21 cellular contexts compared by ENCODE assay signal in genomic region chr22:31340765-31341247, GRCh38. TPM values are rescaled to one million over a fixed set of nuclear protein-coding genes. Genes with fewer than 3 reads are reported as not detected.
DNase-seq lines count a peak whose midpoint lies in the region; ATAC-seq, FAIRE-seq and TF ChIP-seq lines count a peak whose summit lies in the region.
"Had no signal": no experiment of that assay in that cellular context is flagged by ENCODE, and none has a peak within 500 bp of the region (broad histone marks: within the 10 kb centered on the region; RNA-seq: fewer than 3 reads in every experiment).

No MANE protein-coding gene starts in this region.

- DNase-seq in HepG2 (ENCODE audit: low spot score) (no peak), right lobe of liver (no peak), activated B cell treated with CpG ODN at 0.5 μM for 24 hours (no peak), memory B cell (ENCODE audit: low spot score in 2 of 2) (no peak), thyroid gland (no peak), esophagus squamous epithelium (lab: John Stamatoyannopoulos, UW) (no peak), A172 (ENCODE audit: low spot score) (no peak)
- DNase-seq: activated effector memory CD4-positive, alpha-beta T cell treated with anti-CD3 and anti-CD28 coated beads, Interleukin-2, amount 50 U/mL, for 16 hours; BE2C; heart right ventricle; Kasumi-1; NCI-H1436; NCI-H345; psoas muscle; RPMI8226; stimulated activated CD4-positive, alpha-beta T cell treated with anti-CD3 and anti-CD28 coated beads, Interleukin-12 subunit alpha, Interleukin-12 subunit beta, amount 100 ng/mL, for 4 hours had no signal

- H3K9ac ChIP-seq in HepG2 (ENCODE audit: insufficient read depth, low read depth, low read length), result peak overlapping the region; percentile 73; the same call in 1 of the 2 replicates

- H3K27ac ChIP-seq in HepG2 (ENCODE audit: extremely low read length, insufficient read depth, low read length), result peak overlapping the region; percentile 75
- H3K27ac ChIP-seq in right lobe of liver, result no peak overlapping the region
- peak overlapping the region; percentile 59 to 94 (median 90) for H3K27ac ChIP-seq in thyroid gland
- H3K27ac ChIP-seq in esophagus squamous epithelium, result no peak overlapping the region
- H3K27ac ChIP-seq: esophagus muscularis mucosa, heart right ventricle, psoas muscle had no signal

- TF ChIP-seq RAD21 in HepG2 (CRISPR knock-in tag; IDR thresholded peaks at IDR 0.05), result no peak

- H3K4me1 Mint-ChIP-seq in activated B cell treated with CpG ODN at 0.5 μM for 24 hours, result peaks cover 65% of the 10 kb centered on the region
- peaks cover 39% of the 10 kb centered on the region for H3K4me1 Mint-ChIP-seq in memory B cell

- POLR2A ChIA-PET in HepG2 (lab: Yijun Ruan, JAX), result interaction anchor here (1.1 kb wide), 2 partner anchors 51 to 373 kb away, joined by 3 to 4 read pairs; no protein-coding TSS in a partner anchor
- POLR2A ChIA-PET in activated B cell treated with CpG ODN at 0.5 μM for 24 hours (lab: Charles Lee), result interaction anchor here (0.6 kb wide), 1 partner anchor 17 kb away, joined by 5 read pairs; no protein-coding TSS in a partner anchor

- peaks cover 83% of the 10 kb centered on the region for H4K20me1 ChIP-seq in HepG2 (ENCODE audit: insufficient read depth, low read length)

- H3K4me3 Mint-ChIP-seq in activated B cell treated with CpG ODN at 0.5 μM for 24 hours (no peak overlapping the region), memory B cell (no peak overlapping the region)
- H3K4me3 Mint-ChIP-seq: dendritic cell treated with granulocyte-macrophage colony-stimulating factor and Interleukin-4, amounts not matched to agents 40 ng/mL and 50 ng/mL, for 4 days; T-helper 1 cell treated with Interleukin-12 subunit alpha and Interleukin-12 subunit beta and Interleukin-4 antibody, amounts not matched to agents 30 μg/mL and 1 μg/mL, for 36 hours had no signal

- no peaks in the 10 kb centered on the region for H3K27me3 ChIP-seq in HepG2 (ENCODE audit: control insufficient read depth in 1 of 2, insufficient read depth in 2 of 2, low read length in 2 of 2)
- H3K27me3 ChIP-seq in right lobe of liver, result no peaks in the 10 kb centered on the region
- no peaks in the 10 kb centered on the region for H3K27me3 ChIP-seq in thyroid gland
- H3K27me3 ChIP-seq in esophagus squamous epithelium, result no peaks in the 10 kb centered on the region
- H3K27me3 ChIP-seq: BE2C, esophagus muscularis mucosa, heart right ventricle had no signal

- peak overlapping the region; percentile 97 for H3K4me2 ChIP-seq in HepG2 (ENCODE audit: low read depth, low read length)

- BruUV-seq in HepG2 (replicated peaks; lab: Mats Ljungman, UMichigan), result no TSS peak

- TF ChIP-seq POLR2A in HepG2 (IDR thresholded peaks at IDR 0.05; ENCODE audit: insufficient read depth in 1 of 2, low read depth in 2 of 2, low read length in 2 of 2), result no peak
- no peak for TF ChIP-seq POLR2A in right lobe of liver (IDR thresholded peaks at IDR 0.05)
- no peak for TF ChIP-seq POLR2A in thyroid gland (IDR thresholded peaks at IDR 0.05)
- TF ChIP-seq POLR2A in esophagus squamous epithelium (IDR thresholded peaks at IDR 0.05), result no peak

- H3K9me3 ChIP-seq in HepG2 (ENCODE audit: low read length), result no peaks in the 10 kb centered on the region
- H3K9me3 ChIP-seq in right lobe of liver, result no peaks in the 10 kb centered on the region
- H3K9me3 ChIP-seq in thyroid gland, result no peaks in the 10 kb centered on the region
- H3K9me3 ChIP-seq in esophagus squamous epithelium, result no peaks in the 10 kb centered on the region
- H3K9me3 ChIP-seq: BE2C, esophagus muscularis mucosa, heart right ventricle, psoas muscle had no signal

- FAIRE-seq in HepG2 (lab: Jason Lieb, UNC), result no peak
- FAIRE-seq: keratinocyte had no signal

- ATAC-seq in HepG2 (no peak), right lobe of liver (no peak), activated B cell treated with CpG ODN at 0.5 μM for 24 hours (ENCODE audit: low read depth) (no peak), memory B cell (ENCODE audit: low read depth) (no peak), HG03432 (IDR thresholded peaks at IDR 0.05; ENCODE audit: unreplicated experiment) (no peak)
- ATAC-seq: heart right ventricle, psoas muscle had no signal

- H3K79me2 ChIP-seq in HepG2 (ENCODE audit: insufficient read depth, low read length), result peaks cover 86% of the 10 kb centered on the region

- TF ChIP-seq CTCF in HepG2 (CRISPR knock-in tag; IDR thresholded peaks at IDR 0.05) (no peak), right lobe of liver (IDR thresholded peaks at IDR 0.05) (no peak), activated B cell treated with CpG ODN at 0.5 μM for 24 hours (IDR thresholded peaks at IDR 0.05) (no peak), thyroid gland (IDR thresholded peaks at IDR 0.05) (no peak), esophagus squamous epithelium (IDR thresholded peaks at IDR 0.05) (no peak)

- H3K4me3 ChIP-seq in HepG2 (replicated peaks in 1 of 3; ENCODE audit: insufficient read depth in 1 of 3, low read depth in 2 of 3, low read length in 3 of 3) (peak overlapping the region in 1 of 3 experiments; percentile 85; a peak in 1 of 6 replicates), right lobe of liver (no peak overlapping the region), thyroid gland (replicated peaks in 1 of 3) (no peak overlapping the region), esophagus squamous epithelium (no peak overlapping the region)
- H3K4me3 ChIP-seq: esophagus muscularis mucosa, heart right ventricle, psoas muscle had no signal

- no peak for TF ChIP-seq EP300 in HepG2 (IDR thresholded peaks at IDR 0.05; ENCODE audit: low read depth in 2 of 2, low read length in 2 of 2)
- no peak for TF ChIP-seq EP300 in HepG2 (CRISPR knock-in tag; IDR thresholded peaks at IDR 0.05; ENCODE audit: borderline replicate concordance)

- intact Hi-C loops in HepG2 (cut with micrococcal nuclease; ENCODE audit: unreplicated experiment), result no loop called here
- intact Hi-C loops in right lobe of liver (cut with DNase I), result loop anchor here in 1 of 2 donors (10.0 kb wide), 1 partner anchor 64 kb away; no protein-coding TSS in a partner anchor
- intact Hi-C loops in activated B cell treated with CpG ODN at 0.5 μM for 24 hours (cut with micrococcal nuclease), result loop anchor here (10.0 kb wide), 1 partner anchor 1736 kb away; the partner anchor contains the start of gene NF2
- intact Hi-C loops in thyroid gland (cut with DNase I), result loop anchor here (10.0 kb wide), 2 partner anchors 154 to 324 kb away; partner anchors contain the start of genes PISD and SFI1
- intact Hi-C loops in esophagus squamous epithelium (cut with DNase I), result no loop called here

- no peak overlapping the region for H2AFZ ChIP-seq in HepG2 (ENCODE audit: low read length)

- H3K27ac Mint-ChIP-seq in activated B cell treated with CpG ODN at 0.5 μM for 24 hours (peak overlapping the region; percentile 30), memory B cell (peak overlapping the region; percentile 66)
- H3K27ac Mint-ChIP-seq: T-helper 1 cell treated with Interleukin-12 subunit alpha and Interleukin-12 subunit beta and Interleukin-4 antibody, amounts not matched to agents 30 μg/mL and 1 μg/mL, for 36 hours had no signal

- CTCF ChIA-PET in HepG2 (lab: Yijun Ruan, JAX; ENCODE audit: low intra/inter-chr PET ratio, low total read pairs), result no interaction called here
- CTCF ChIA-PET in activated B cell treated with CpG ODN at 0.5 μM for 24 hours (lab: Charles Lee), result no interaction called here

- H3K27me3 Mint-ChIP-seq in activated B cell treated with CpG ODN at 0.5 μM for 24 hours (no peaks in the 10 kb centered on the region), memory B cell (no peaks in the 10 kb centered on the region)
- H3K27me3 Mint-ChIP-seq: dendritic cell treated with granulocyte-macrophage colony-stimulating factor and Interleukin-4, amounts not matched to agents 40 ng/mL and 50 ng/mL, for 4 days had no signal

- H3K36me3 Mint-ChIP-seq in activated B cell treated with CpG ODN at 0.5 μM for 24 hours (ENCODE audit: low read depth) (peaks cover 78% of the 10 kb centered on the region), memory B cell (peaks cover 18% of the 10 kb centered on the region)

- H3K36me3 ChIP-seq in HepG2 (replicated peaks in 1 of 2; ENCODE audit: control insufficient read depth in 1 of 2, insufficient read depth in 2 of 2, low read length in 2 of 2) (peaks cover 14 to 54% of the 10 kb centered on the region in 2 experiments), right lobe of liver (peaks cover 0 to 5% (median 2%) of the 10 kb centered on the region in 4 donors), thyroid gland (peaks cover 4 to 9% of the 10 kb centered on the region in 2 donors), esophagus squamous epithelium (peaks cover 2 to 60% (median 6%) of the 10 kb centered on the region in 3 donors)

- 17% methylated on average over 2 of the region's 2 CpGs for WGBS in HepG2 (ENCODE audit: low lambda C conversion rate)
- WGBS in right lobe of liver (ENCODE audit: insufficient coverage, low coverage, low lambda C conversion rate, missing lambda C conversion rate), result 6% methylated on average over 2 of the region's 2 CpGs
- WGBS in thyroid gland, 2 donors, result 0 to 8% methylated on average over 2 of the region's 2 CpGs
- WGBS in esophagus squamous epithelium, 2 donors, result 0 to 15% methylated on average over 2 of the region's 2 CpGs

- H3K4me1 ChIP-seq in HepG2 (ENCODE audit: insufficient read depth, low read length) (peaks cover 85% of the 10 kb centered on the region), right lobe of liver (peaks cover 0 to 40% (median 12%) of the 10 kb centered on the region in 4 donors), thyroid gland (peaks cover 56 to 61% of the 10 kb centered on the region in 2 donors), esophagus squamous epithelium (peaks cover 36 to 88% (median 38%) of the 10 kb centered on the region in 3 donors)

- in situ Hi-C loops in HepG2 (cut with HindIII; ENCODE audit: extremely low pct_ligation_motif_present, low pct_unique_long_range_greater_than_20kb), result no loop called here

- no peaks in the 10 kb centered on the region for H3K9me3 Mint-ChIP-seq in activated B cell treated with CpG ODN at 0.5 μM for 24 hours
- no peaks in the 10 kb centered on the region for H3K9me3 Mint-ChIP-seq in memory B cell
- H3K9me3 Mint-ChIP-seq: dendritic cell treated with granulocyte-macrophage colony-stimulating factor and Interleukin-4, amounts not matched to agents 40 ng/mL and 50 ng/mL, for 4 days; T-helper 1 cell treated with Interleukin-12 subunit alpha and Interleukin-12 subunit beta and Interleukin-4 antibody, amounts not matched to agents 30 μg/mL and 1 μg/mL, for 36 hours had no signal

RNA-seq across cellular contexts. Expression of gene PATZ1, which starts 5.3 kb away (rescaled TPM):
- total RNA-seq in HepG2 (2016; rRNA removed; fragmentation: Illumina TruSeq; extraction: Trizol) (30.4 and 30.5 TPM in 2 replicates), right lobe of liver (10 to 100 TPM in 4 of 6 experiments, 1 to 10 TPM in 2; 7.4 to 18.8 (median 11.5) TPM), activated B cell treated with CpG ODN at 0.5 μM for 24 hours (35.4 and 37.4 TPM in 2 replicates), thyroid gland (10 to 100 TPM; 33.6 to 54.7 (median 46.1) TPM), esophagus squamous epithelium (10 to 100 TPM in 2 of 4 donors, 1 to 10 TPM in 2; 2.2 to 13.0 (median 7.2) TPM)
- 6.2 and 6.9 TPM in 2 replicates for total RNA-seq in HepG2 (2016; cell fraction: cytosol; rRNA removed; fragmentation: Illumina TruSeq; extraction: Trizol; ENCODE audit: low read depth)
- total RNA-seq in HepG2 (2016; cell fraction: insoluble cytoplasmic fraction; rRNA removed; fragmentation: Illumina TruSeq; extraction: Trizol), result 28.0 and 31.0 TPM in 2 replicates
- total RNA-seq in HepG2 (2016; cell fraction: membrane; rRNA removed; fragmentation: Illumina TruSeq; extraction: Trizol), result 20.4 and 21.7 TPM in 2 replicates
- total RNA-seq in HepG2 (2016; cell fraction: nucleus; rRNA removed; fragmentation: Illumina TruSeq; extraction: Trizol), result 32.1 and 34.3 TPM in 2 replicates
- polyA plus RNA-seq in HepG2 (2011; rRNA removed), result 24.9 and 26.6 TPM in 2 replicates
- polyA plus RNA-seq in HepG2 (2011; cell fraction: cytosol; rRNA removed), result 16.9 and 18.6 TPM in 2 replicates
- polyA plus RNA-seq in HepG2 (2011; cell fraction: nucleus; rRNA removed), result 45.4 and 58.3 TPM in 2 replicates
- 25.7 and 29.3 TPM in 2 replicates for polyA plus RNA-seq in HepG2 (2012)
- 3.1 and 3.4 TPM in 2 replicates for polyA plus RNA-seq in HepG2 (2016; cell fraction: cytosol; fragmentation: Illumina TruSeq; extraction: Trizol; ENCODE audit: low read depth)
- 32.9 and 37.5 TPM in 2 replicates for polyA plus RNA-seq in HepG2 (2016; cell fraction: insoluble cytoplasmic fraction; fragmentation: Illumina TruSeq; extraction: Trizol; ENCODE audit: low read depth)
- 11.6 and 11.7 TPM in 2 replicates for polyA plus RNA-seq in HepG2 (2016; cell fraction: membrane; fragmentation: Illumina TruSeq; extraction: Trizol; ENCODE audit: low read depth)
- 45.6 and 49.3 TPM in 2 replicates for polyA plus RNA-seq in HepG2 (2016; cell fraction: nucleus; fragmentation: Illumina TruSeq; extraction: Trizol; ENCODE audit: insufficient read depth, low read depth)
- 47.7 and 108 TPM in 2 replicates for polyA minus RNA-seq in HepG2 (2011; rRNA and poly(A)+ RNA removed; ENCODE audit: low replicate concordance)
- 27.9 and 30.8 TPM in 2 replicates for polyA minus RNA-seq in HepG2 (2011; cell fraction: cytosol; rRNA and poly(A)+ RNA removed)
- 54.1 and 54.8 TPM in 2 replicates for polyA minus RNA-seq in HepG2 (2011; cell fraction: nucleus; rRNA and poly(A)+ RNA removed)
- total RNA-seq in A172 (2014; rRNA removed; shearing (Covaris generic)), result 1.1 and 3.0 TPM in 2 replicates

RNA-seq across cellular contexts. Expression of gene PIK3IP1, which starts 48.5 kb away (rescaled TPM):
- total RNA-seq in HepG2 (2016; rRNA removed; fragmentation: Illumina TruSeq; extraction: Trizol) (0.44 and 1.3 TPM in 2 replicates), right lobe of liver (1 to 10 TPM; 1.3 to 6.6 (median 5.6) TPM), activated B cell treated with CpG ODN at 0.5 μM for 24 hours (20.3 and 21.0 TPM in 2 replicates), thyroid gland (10 to 100 TPM; 39.8 to 88.4 (median 48.1) TPM), esophagus squamous epithelium (10 to 100 TPM in 3 of 4 donors, 1 to 10 TPM in 1; 7.0 to 53.0 (median 19.2) TPM)
- total RNA-seq in HepG2 (2016; cell fraction: cytosol; rRNA removed; fragmentation: Illumina TruSeq; extraction: Trizol; ENCODE audit: low read depth), result 0.26 and 0.30 TPM in 2 replicates
- total RNA-seq in HepG2 (2016; cell fraction: insoluble cytoplasmic fraction; rRNA removed; fragmentation: Illumina TruSeq; extraction: Trizol), result 0.49 and 1.3 TPM in 2 replicates
- 0.34 and 0.41 TPM in 2 replicates for total RNA-seq in HepG2 (2016; cell fraction: membrane; rRNA removed; fragmentation: Illumina TruSeq; extraction: Trizol)
- 1.5 and 2.0 TPM in 2 replicates for total RNA-seq in HepG2 (2016; cell fraction: nucleus; rRNA removed; fragmentation: Illumina TruSeq; extraction: Trizol)
- polyA plus RNA-seq in HepG2 (2011; rRNA removed), result 2.5 and 5.3 TPM in 2 replicates
- 2.4 and 5.0 TPM in 2 replicates for polyA plus RNA-seq in HepG2 (2011; cell fraction: cytosol; rRNA removed)
- 2.3 and 4.8 TPM in 2 replicates for polyA plus RNA-seq in HepG2 (2011; cell fraction: nucleus; rRNA removed)
- 4.8 and 7.6 TPM in 2 replicates for polyA plus RNA-seq in HepG2 (2012)
- polyA plus RNA-seq in HepG2 (2016; cell fraction: cytosol; fragmentation: Illumina TruSeq; extraction: Trizol; ENCODE audit: low read depth), result 0.06 and 0.11 TPM in 2 replicates
- polyA plus RNA-seq in HepG2 (2016; cell fraction: insoluble cytoplasmic fraction; fragmentation: Illumina TruSeq; extraction: Trizol; ENCODE audit: low read depth), result 0.21 and 0.38 TPM in 2 replicates
- 0.10 and 0.14 TPM in 2 replicates for polyA plus RNA-seq in HepG2 (2016; cell fraction: membrane; fragmentation: Illumina TruSeq; extraction: Trizol; ENCODE audit: low read depth)
- polyA plus RNA-seq in HepG2 (2016; cell fraction: nucleus; fragmentation: Illumina TruSeq; extraction: Trizol; ENCODE audit: insufficient read depth, low read depth), result 1.7 and 2.4 TPM in 2 replicates
- polyA minus RNA-seq in HepG2 (2011; rRNA and poly(A)+ RNA removed; ENCODE audit: low replicate concordance), result 2.1 and 3.8 TPM in 2 replicates
- polyA minus RNA-seq in HepG2 (2011; cell fraction: cytosol; rRNA and poly(A)+ RNA removed), result 2.0 and 4.0 TPM in 2 replicates
- 2.1 and 4.0 TPM in 2 replicates for polyA minus RNA-seq in HepG2 (2011; cell fraction: nucleus; rRNA and poly(A)+ RNA removed)
- 2.7 and 6.8 TPM in 2 replicates for total RNA-seq in A172 (2014; rRNA removed; shearing (Covaris generic))

RNA-seq across cellular contexts. Expression of gene DRG1, which starts 58.6 kb away (rescaled TPM):
- total RNA-seq in HepG2 (2016; rRNA removed; fragmentation: Illumina TruSeq; extraction: Trizol) (94.8 and 98.8 TPM in 2 replicates), right lobe of liver (10 to 100 TPM; 24.2 to 34.7 (median 26.5) TPM), activated B cell treated with CpG ODN at 0.5 μM for 24 hours (68.5 and 71.1 TPM in 2 replicates), thyroid gland (10 to 100 TPM; 57.7 to 67.6 (median 66.3) TPM), esophagus squamous epithelium (10 to 100 TPM; 26.5 to 67.3 (median 41.2) TPM)
- total RNA-seq in HepG2 (2016; cell fraction: cytosol; rRNA removed; fragmentation: Illumina TruSeq; extraction: Trizol; ENCODE audit: low read depth), result 58.6 and 75.0 TPM in 2 replicates
- total RNA-seq in HepG2 (2016; cell fraction: insoluble cytoplasmic fraction; rRNA removed; fragmentation: Illumina TruSeq; extraction: Trizol), result 87.5 and 109 TPM in 2 replicates
- 55.1 and 58.3 TPM in 2 replicates for total RNA-seq in HepG2 (2016; cell fraction: membrane; rRNA removed; fragmentation: Illumina TruSeq; extraction: Trizol)
- 52.6 and 55.8 TPM in 2 replicates for total RNA-seq in HepG2 (2016; cell fraction: nucleus; rRNA removed; fragmentation: Illumina TruSeq; extraction: Trizol)
- 39.1 and 59.0 TPM in 2 replicates for polyA plus RNA-seq in HepG2 (2011; rRNA removed)
- 41.9 and 50.0 TPM in 2 replicates for polyA plus RNA-seq in HepG2 (2011; cell fraction: cytosol; rRNA removed)
- 16.2 and 19.6 TPM in 2 replicates for polyA plus RNA-seq in HepG2 (2011; cell fraction: nucleus; rRNA removed)
- polyA plus RNA-seq in HepG2 (2012), result 50.6 and 61.7 TPM in 2 replicates
- 44.0 and 51.8 TPM in 2 replicates for polyA plus RNA-seq in HepG2 (2016; cell fraction: cytosol; fragmentation: Illumina TruSeq; extraction: Trizol; ENCODE audit: low read depth)
- polyA plus RNA-seq in HepG2 (2016; cell fraction: insoluble cytoplasmic fraction; fragmentation: Illumina TruSeq; extraction: Trizol; ENCODE audit: low read depth), result 98.2 and 115 TPM in 2 replicates
- 42.6 and 42.8 TPM in 2 replicates for polyA plus RNA-seq in HepG2 (2016; cell fraction: membrane; fragmentation: Illumina TruSeq; extraction: Trizol; ENCODE audit: low read depth)
- polyA plus RNA-seq in HepG2 (2016; cell fraction: nucleus; fragmentation: Illumina TruSeq; extraction: Trizol; ENCODE audit: insufficient read depth, low read depth), result 76.3 and 79.7 TPM in 2 replicates
- polyA minus RNA-seq in HepG2 (2011; rRNA and poly(A)+ RNA removed; ENCODE audit: low replicate concordance), result 28.2 and 51.0 TPM in 2 replicates
- polyA minus RNA-seq in HepG2 (2011; cell fraction: cytosol; rRNA and poly(A)+ RNA removed), result 38.0 and 41.7 TPM in 2 replicates
- 37.7 and 41.8 TPM in 2 replicates for polyA minus RNA-seq in HepG2 (2011; cell fraction: nucleus; rRNA and poly(A)+ RNA removed)
- 66.1 and 70.2 TPM in 2 replicates for total RNA-seq in A172 (2014; rRNA removed; shearing (Covaris generic))

Comparison
In these comparisons a context has a peak if more than half of its experiments do, and no peak if none do; other contexts are left out.
1. H3K27ac ChIP-seq: peak in HepG2 (single experiment) and thyroid gland (3 of 3); none in right lobe of liver (0 of 3) and esophagus squamous epithelium (0 of 4).
2. intact Hi-C loops: an anchor here in activated B cell treated with CpG ODN at 0.5 μM for 24 hours (10.0 kb wide) and thyroid gland (10.0 kb wide); none called in HepG2 and esophagus squamous epithelium.